10 cellular contexts compared by ENCODE assay signal in genomic region chr10:71975891-71976725, GRCh38. TPM values are rescaled to one million over a fixed set of nuclear protein-coding genes. Genes with fewer than 3 reads are reported as not detected.
DNase-seq lines count a peak whose midpoint lies in the region; ATAC-seq and TF ChIP-seq lines count a peak whose summit lies in the region.
"Had no signal": no experiment of that assay in that cellular context is flagged by ENCODE, and none has a peak within 500 bp of the region (broad histone marks: within the 10 kb centered on the region; RNA-seq: fewer than 3 reads in every experiment).

No MANE protein-coding gene starts in this region.

- TF ChIP-seq CTCF in foreskin fibroblast (IDR thresholded peaks at IDR 0.05; ENCODE audit: low read depth, low read length) (no peak), osteocyte (IDR thresholded peaks at IDR 0.05) (no peak)

- peaks cover 5% of the 10 kb centered on the region for H3K36me3 Mint-ChIP-seq in osteocyte (ENCODE audit: unreplicated experiment)
- no peaks in the 10 kb centered on the region for H3K36me3 Mint-ChIP-seq in activated naive CD8-positive, alpha-beta T cell treated with anti-CD3 and anti-CD28 coated beads for 36 hours
- H3K36me3 Mint-ChIP-seq: activated naive CD4-positive, alpha-beta T cell treated with anti-CD3 and anti-CD28 coated beads, Interleukin-2, amount 50 U/mL, for 24 hours had no signal

- H3K4me1 Mint-ChIP-seq in osteocyte (ENCODE audit: unreplicated experiment), result peaks cover 99% of the 10 kb centered on the region
- peaks cover 33% of the 10 kb centered on the region for H3K4me1 Mint-ChIP-seq in activated naive CD8-positive, alpha-beta T cell treated with anti-CD3 and anti-CD28 coated beads for 36 hours

- H3K9me3 Mint-ChIP-seq in osteocyte (ENCODE audit: unreplicated experiment), result no peaks in the 10 kb centered on the region
- peaks cover 2% of the 10 kb centered on the region for H3K9me3 Mint-ChIP-seq in activated naive CD8-positive, alpha-beta T cell treated with anti-CD3 and anti-CD28 coated beads for 36 hours
- H3K9me3 Mint-ChIP-seq: activated naive CD4-positive, alpha-beta T cell treated with anti-CD3 and anti-CD28 coated beads, Interleukin-2, amount 50 U/mL, for 24 hours had no signal

- H3K4me3 ChIP-seq in foreskin fibroblast (ENCODE audit: low read depth in 1 of 2, low read length in 2 of 2), result no peak overlapping the region

- DNase-seq in AG20443 (ENCODE audit: low spot score) (peak; percentile 79), foreskin fibroblast (peak; percentile 94 to 97), osteocyte (ENCODE audit: extremely low spot score, unreplicated experiment) (no peak)
- DNase-seq in activated naive CD8-positive, alpha-beta T cell treated with anti-CD3 and anti-CD28 coated beads for 36 hours, result no peak
- DNase-seq in stimulated activated CD4-positive, alpha-beta T cell treated with anti-CD3 and anti-CD28 coated beads, Interleukin-4, amount 100 ng/mL, for 24 hours, result no peak
- DNase-seq: DMS79 had no signal

- ATAC-seq in SK-N-SH treated with all-trans-retinoic acid at 6 μM for 48 hours (peak; percentile 63), GM18517 (IDR thresholded peaks at IDR 0.05; ENCODE audit: unreplicated experiment) (no peak), GM21367 (IDR thresholded peaks at IDR 0.05; ENCODE audit: unreplicated experiment) (no peak)

- no peaks in the 10 kb centered on the region for H3K27me3 Mint-ChIP-seq in osteocyte (ENCODE audit: unreplicated experiment)
- H3K27me3 Mint-ChIP-seq in activated naive CD8-positive, alpha-beta T cell treated with anti-CD3 and anti-CD28 coated beads for 36 hours, result no peaks in the 10 kb centered on the region
- H3K27me3 Mint-ChIP-seq: activated naive CD4-positive, alpha-beta T cell treated with anti-CD3 and anti-CD28 coated beads, Interleukin-2, amount 50 U/mL, for 24 hours had no signal

- no peak overlapping the region for H3K4me3 Mint-ChIP-seq in osteocyte (ENCODE audit: unreplicated experiment)
- H3K4me3 Mint-ChIP-seq in activated naive CD8-positive, alpha-beta T cell treated with anti-CD3 and anti-CD28 coated beads for 36 hours, result no peak overlapping the region
- H3K4me3 Mint-ChIP-seq: activated naive CD4-positive, alpha-beta T cell treated with anti-CD3 and anti-CD28 coated beads, Interleukin-2, amount 50 U/mL, for 24 hours had no signal

- peak overlapping the region; percentile 86 for H3K27ac Mint-ChIP-seq in osteocyte (ENCODE audit: unreplicated experiment)
- no peak overlapping the region for H3K27ac Mint-ChIP-seq in activated naive CD8-positive, alpha-beta T cell treated with anti-CD3 and anti-CD28 coated beads for 36 hours
- H3K27ac Mint-ChIP-seq: activated naive CD4-positive, alpha-beta T cell treated with anti-CD3 and anti-CD28 coated beads, Interleukin-2, amount 50 U/mL, for 24 hours had no signal

TF ChIP-seq in SK-N-SH treated with all-trans-retinoic acid at 6 μM for 48 hours, 23 proteins besides CTCF, POLR2A, EP300 and RAD21:
- TF ChIP-seq TCF4 (CRISPR knock-in tag; IDR thresholded peaks at IDR 0.05; ENCODE audit: borderline replicate concordance) (no peak), ESRRG (CRISPR knock-in tag; IDR thresholded peaks at IDR 0.05) (no peak), ISL1 (CRISPR knock-in tag; IDR thresholded peaks at IDR 0.05) (no peak), RARB (CRISPR knock-in tag; IDR thresholded peaks at IDR 0.05) (no peak)
- TF ChIP-seq, protein P1, sequence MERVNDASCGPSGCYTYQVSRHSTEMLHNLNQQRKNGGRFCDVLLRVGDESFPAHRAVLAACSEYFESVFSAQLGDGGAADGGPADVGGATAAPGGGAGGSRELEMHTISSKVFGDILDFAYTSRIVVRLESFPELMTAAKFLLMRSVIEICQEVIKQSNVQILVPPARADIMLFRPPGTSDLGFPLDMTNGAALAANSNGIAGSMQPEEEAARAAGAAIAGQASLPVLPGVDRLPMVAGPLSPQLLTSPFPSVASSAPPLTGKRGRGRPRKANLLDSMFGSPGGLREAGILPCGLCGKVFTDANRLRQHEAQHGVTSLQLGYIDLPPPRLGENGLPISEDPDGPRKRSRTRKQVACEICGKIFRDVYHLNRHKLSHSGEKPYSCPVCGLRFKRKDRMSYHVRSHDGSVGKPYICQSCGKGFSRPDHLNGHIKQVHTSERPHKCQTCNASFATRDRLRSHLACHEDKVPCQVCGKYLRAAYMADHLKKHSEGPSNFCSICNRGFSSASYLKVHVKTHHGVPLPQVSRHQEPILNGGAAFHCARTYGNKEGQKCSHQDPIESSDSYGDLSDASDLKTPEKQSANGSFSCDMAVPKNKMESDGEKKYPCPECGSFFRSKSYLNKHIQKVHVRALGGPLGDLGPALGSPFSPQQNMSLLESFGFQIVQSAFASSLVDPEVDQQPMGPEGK (CRISPR knock-in tag; IDR thresholded peaks at IDR 0.05; ENCODE audit: borderline replicate concordance), result no peak
- TF ChIP-seq, protein P2, sequence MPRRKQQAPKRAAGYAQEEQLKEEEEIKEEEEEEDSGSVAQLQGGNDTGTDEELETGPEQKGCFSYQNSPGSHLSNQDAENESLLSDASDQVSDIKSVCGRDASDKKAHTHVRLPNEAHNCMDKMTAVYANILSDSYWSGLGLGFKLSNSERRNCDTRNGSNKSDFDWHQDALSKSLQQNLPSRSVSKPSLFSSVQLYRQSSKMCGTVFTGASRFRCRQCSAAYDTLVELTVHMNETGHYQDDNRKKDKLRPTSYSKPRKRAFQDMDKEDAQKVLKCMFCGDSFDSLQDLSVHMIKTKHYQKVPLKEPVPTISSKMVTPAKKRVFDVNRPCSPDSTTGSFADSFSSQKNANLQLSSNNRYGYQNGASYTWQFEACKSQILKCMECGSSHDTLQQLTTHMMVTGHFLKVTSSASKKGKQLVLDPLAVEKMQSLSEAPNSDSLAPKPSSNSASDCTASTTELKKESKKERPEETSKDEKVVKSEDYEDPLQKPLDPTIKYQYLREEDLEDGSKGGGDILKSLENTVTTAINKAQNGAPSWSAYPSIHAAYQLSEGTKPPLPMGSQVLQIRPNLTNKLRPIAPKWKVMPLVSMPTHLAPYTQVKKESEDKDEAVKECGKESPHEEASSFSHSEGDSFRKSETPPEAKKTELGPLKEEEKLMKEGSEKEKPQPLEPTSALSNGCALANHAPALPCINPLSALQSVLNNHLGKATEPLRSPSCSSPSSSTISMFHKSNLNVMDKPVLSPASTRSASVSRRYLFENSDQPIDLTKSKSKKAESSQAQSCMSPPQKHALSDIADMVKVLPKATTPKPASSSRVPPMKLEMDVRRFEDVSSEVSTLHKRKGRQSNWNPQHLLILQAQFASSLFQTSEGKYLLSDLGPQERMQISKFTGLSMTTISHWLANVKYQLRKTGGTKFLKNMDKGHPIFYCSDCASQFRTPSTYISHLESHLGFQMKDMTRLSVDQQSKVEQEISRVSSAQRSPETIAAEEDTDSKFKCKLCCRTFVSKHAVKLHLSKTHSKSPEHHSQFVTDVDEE (CRISPR knock-in tag; IDR thresholded peaks at IDR 0.05), result no peak
TF ChIP-seq in SK-N-SH treated with all-trans-retinoic acid at 6 μM for 48 hours: peak in this region for 0.

RNA-seq across cellular contexts. Expression of gene CHST3, which starts 11.9 kb away (rescaled TPM):
- 35.0 and 40.9 TPM in 2 replicates for total RNA-seq in osteocyte
- total RNA-seq in activated naive CD8-positive, alpha-beta T cell treated with anti-CD3 and anti-CD28 coated beads for 36 hours, result under 1 TPM; 0.84 to 0.87 TPM

Comparison
In these comparisons a context has a peak if more than half of its experiments do, and no peak if none do; other contexts are left out.
1. DNase-seq: peak in AG20443 (single experiment) and foreskin fibroblast (2 of 2); none in osteocyte (single experiment), activated naive CD8-positive, alpha-beta T cell treated with anti-CD3 and anti-CD28 coated beads for 36 hours (single experiment) and stimulated activated CD4-positive, alpha-beta T cell treated with anti-CD3 and anti-CD28 coated beads, Interleukin-4, amount 100 ng/mL, for 24 hours (single experiment).
2. RNA of gene CHST3, which starts 11.9 kb away (total RNA-seq): 35.0 to 40.9 TPM in osteocyte; 0.84 to 0.87 TPM in activated naive CD8-positive, alpha-beta T cell treated with anti-CD3 and anti-CD28 coated beads for 36 hours; every median in the first group is over 10 times any median in the second.